Comparison of ENCODE assay signal across 28 cellular contexts in the genomic region with DNA sequence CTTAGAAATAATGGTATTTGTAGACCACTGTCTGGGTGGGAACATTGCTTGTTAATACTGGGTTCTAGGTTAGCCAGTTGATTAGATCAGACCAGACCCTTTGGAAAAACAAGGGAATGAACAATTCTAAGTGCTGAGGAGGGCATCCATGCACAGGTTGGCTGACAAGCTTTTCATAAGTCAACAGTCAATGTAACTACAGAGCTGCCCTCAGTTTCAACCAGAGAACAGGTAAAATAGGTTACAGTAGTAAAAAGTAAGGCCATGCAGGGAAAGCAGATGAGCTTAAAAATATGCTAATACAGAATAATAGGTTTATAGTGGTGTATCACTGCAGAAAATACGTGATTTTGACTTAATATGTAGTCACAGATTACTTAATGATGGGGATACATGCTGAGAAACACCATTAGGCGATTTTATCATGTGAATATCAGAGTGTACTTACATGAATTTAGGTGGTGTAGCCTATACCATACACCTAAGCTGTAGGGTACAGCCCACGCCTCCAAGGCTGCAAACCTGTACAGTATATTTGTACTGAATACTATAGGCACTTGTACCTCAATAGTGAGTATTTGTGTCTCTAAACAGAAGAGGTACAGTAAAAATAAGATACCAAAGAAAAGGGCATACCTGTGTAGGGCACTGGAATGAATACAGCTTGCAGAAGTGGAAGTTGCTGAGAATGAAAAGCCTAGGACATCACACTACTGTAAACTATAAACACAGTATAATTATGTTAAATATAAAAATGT. TPM values are rescaled to one million over a fixed set of nuclear protein-coding genes. Genes with fewer than 3 reads are reported as not detected.
DNase-seq lines count a peak whose midpoint lies in the region; ATAC-seq and TF ChIP-seq lines count a peak whose summit lies in the region.
"Had no signal": no experiment of that assay in that cellular context is flagged by ENCODE, and none has a peak within 500 bp of the region (broad histone marks: within the 10 kb centered on the region; RNA-seq: fewer than 3 reads in every experiment).

No MANE protein-coding gene starts in this region.

- peaks cover under 1% of the 10 kb centered on the region for H3K4me1 ChIP-seq in effector memory CD4-positive, alpha-beta T cell (ENCODE audit: control insufficient read depth, insufficient read depth, low read length, poor library complexity, severe bottlenecking)
- H3K4me1 ChIP-seq: prostate gland had no signal

- peak overlapping the region; percentile 49 for H3K27ac Mint-ChIP-seq in activated T-cell treated with anti-CD3 and anti-CD28 coated beads, Interleukin-2, amount 50 U/mL, for 24 hours
- peak overlapping the region; percentile 36; the same call in 1 of the 2 replicates for H3K27ac Mint-ChIP-seq in HFFc6
- H3K27ac Mint-ChIP-seq in activated T-cell treated with anti-CD3 and anti-CD28 coated beads, Interleukin-2, amount 50 U/mL, for 72 hours = peak overlapping the region; percentile 50
- H3K27ac Mint-ChIP-seq in stimulated activated naive B cell treated with anti-CD40 and anti-IgM and Interleukin-4, amounts not matched to agents 10 μg/mL and 1 μg/mL and 100 μg/mL, for 72 hours = no peak overlapping the region
- H3K27ac Mint-ChIP-seq: T-helper 1 cell treated with Interleukin-12 subunit alpha and Interleukin-12 subunit beta and Interleukin-4 antibody, amounts not matched to agents 30 μg/mL and 1 μg/mL, for 36 hours had no signal

- H3K27ac ChIP-seq in effector memory CD4-positive, alpha-beta T cell (ENCODE audit: insufficient read depth, low read length, poor library complexity, severe bottlenecking) = no peak overlapping the region
- H3K27ac ChIP-seq: BLaER1 treated with 17β-estradiol and CSF1 and Interleukin-3, amounts not matched to agents 10 nM and 100 nM; body of pancreas; dorsolateral prefrontal cortex; GM23248; HL-60; prostate gland; sigmoid colon; thoracic aorta had no signal

- ATAC-seq in activated T-cell treated with anti-CD3 and anti-CD28 coated beads, Interleukin-2, amount 50 U/mL, for 72 hours (replicated peaks in 1 of 2) = no peak
- ATAC-seq in stimulated activated naive B cell treated with anti-CD40 and anti-IgM and Interleukin-4, amounts not matched to agents 10 μg/mL and 1 μg/mL and 100 μg/mL, for 72 hours (replicated peaks) = no peak
- ATAC-seq in GM19467 (IDR thresholded peaks at IDR 0.05; ENCODE audit: unreplicated experiment) = no peak
- ATAC-seq: body of pancreas, left ventricle myocardium superior had no signal

- no peaks in the 10 kb centered on the region for H3K27me3 ChIP-seq in effector memory CD4-positive, alpha-beta T cell (replicated peaks; ENCODE audit: control insufficient read depth, insufficient read depth, low read length, poor library complexity, severe bottlenecking)
- H3K27me3 ChIP-seq: BLaER1 treated with 17β-estradiol and CSF1 and Interleukin-3, amounts not matched to agents 10 nM and 100 nM; body of pancreas; dorsolateral prefrontal cortex; sigmoid colon had no signal

- H3K9me3 ChIP-seq in effector memory CD4-positive, alpha-beta T cell (ENCODE audit: control insufficient read depth, low read length) = no peaks in the 10 kb centered on the region
- H3K9me3 ChIP-seq: BLaER1 treated with 17β-estradiol and CSF1 and Interleukin-3, amounts not matched to agents 10 nM and 100 nM; body of pancreas; prostate gland; sigmoid colon; thoracic aorta had no signal

- H3K4me3 Mint-ChIP-seq in activated T-cell treated with anti-CD3 and anti-CD28 coated beads, Interleukin-2, amount 50 U/mL, for 24 hours = no peak overlapping the region
- H3K4me3 Mint-ChIP-seq in HFFc6 = peak overlapping the region; percentile 20; the same call in 1 of the 2 replicates
- no peak overlapping the region for H3K4me3 Mint-ChIP-seq in activated T-cell treated with anti-CD3 and anti-CD28 coated beads, Interleukin-2, amount 50 U/mL, for 72 hours
- no peak overlapping the region for H3K4me3 Mint-ChIP-seq in stimulated activated naive B cell treated with anti-CD40 and anti-IgM and Interleukin-4, amounts not matched to agents 10 μg/mL and 1 μg/mL and 100 μg/mL, for 72 hours
- H3K4me3 Mint-ChIP-seq: mesothelial cell of epicardium; T-helper 1 cell treated with Interleukin-12 subunit alpha and Interleukin-12 subunit beta and Interleukin-4 antibody, amounts not matched to agents 30 μg/mL and 1 μg/mL, for 36 hours had no signal

- peaks cover 36% of the 10 kb centered on the region for H3K36me3 ChIP-seq in effector memory CD4-positive, alpha-beta T cell (ENCODE audit: control insufficient read depth, insufficient read depth, low read length)
- H3K36me3 ChIP-seq: prostate gland had no signal

- no peak overlapping the region for H3K4me3 ChIP-seq in effector memory CD4-positive, alpha-beta T cell (ENCODE audit: insufficient read depth, low read depth, low read length, poor library complexity, severe bottlenecking)
- H3K4me3 ChIP-seq: BLaER1 treated with 17β-estradiol and CSF1 and Interleukin-3, amounts not matched to agents 10 nM and 100 nM; body of pancreas; dorsolateral prefrontal cortex; GM23248; prostate gland; sigmoid colon; thoracic aorta had no signal

- DNase-seq in activated T-cell treated with anti-CD3 and anti-CD28 coated beads, Interleukin-2, amount 50 U/mL, for 24 hours = peak; percentile 17
- no peak for DNase-seq in activated T-cell treated with anti-CD3 and anti-CD28 coated beads, Interleukin-2, amount 50 U/mL, for 1 hour
- DNase-seq in HFFc6 = no peak
- no peak for DNase-seq in activated T-cell treated with anti-CD3 and anti-CD28 coated beads, Interleukin-2, amount 50 U/mL, for 72 hours
- peak; percentile 27 for DNase-seq in stimulated activated CD8-positive, alpha-beta memory T cell treated with anti-CD3 and anti-CD28 coated beads, Interleukin-4, amount 100 ng/mL, for 48 hours
- no peak for DNase-seq in effector memory CD4-positive, alpha-beta T cell
- no peak for DNase-seq in stimulated activated naive B cell treated with anti-CD40 and anti-IgM and Interleukin-4, amounts not matched to agents 10 μg/mL and 1 μg/mL and 100 μg/mL, for 72 hours
- DNase-seq: body of pancreas; cerebellar nuclear complex; COR-L47; dorsolateral prefrontal cortex; GM23248; Kasumi-1; left ventricle myocardium superior; naive B cell; NCI-H510A treated with DMSO at 0.1 percent for 48 hours; RPMI8226; sigmoid colon; stimulated activated CD4-positive, alpha-beta T cell treated with anti-CD3 and anti-CD28 coated beads, Interleukin-4, amount 100 ng/mL, for 24 hours; stimulated activated naive CD4-positive, alpha-beta T cell had no signal

- H3K4me1 Mint-ChIP-seq in activated T-cell treated with anti-CD3 and anti-CD28 coated beads, Interleukin-2, amount 50 U/mL, for 24 hours (ENCODE audit: low read depth) = peaks cover 17% of the 10 kb centered on the region
- peaks cover 33% of the 10 kb centered on the region for H3K4me1 Mint-ChIP-seq in HFFc6 (ENCODE audit: low read depth)
- peaks cover 10% of the 10 kb centered on the region for H3K4me1 Mint-ChIP-seq in activated T-cell treated with anti-CD3 and anti-CD28 coated beads, Interleukin-2, amount 50 U/mL, for 72 hours (ENCODE audit: low read depth)
- H3K4me1 Mint-ChIP-seq in stimulated activated naive B cell treated with anti-CD40 and anti-IgM and Interleukin-4, amounts not matched to agents 10 μg/mL and 1 μg/mL and 100 μg/mL, for 72 hours = peaks cover 0 to 7% of the 10 kb centered on the region in 2 donors

- TF ChIP-seq CTCF in HFFc6 (IDR thresholded peaks at IDR 0.05) = no peak

- peaks cover 59% of the 10 kb centered on the region for H3K36me3 Mint-ChIP-seq in activated T-cell treated with anti-CD3 and anti-CD28 coated beads, Interleukin-2, amount 50 U/mL, for 24 hours (ENCODE audit: low read depth)
- H3K36me3 Mint-ChIP-seq in HFFc6 (ENCODE audit: low read depth) = peaks cover 36% of the 10 kb centered on the region
- H3K36me3 Mint-ChIP-seq in activated T-cell treated with anti-CD3 and anti-CD28 coated beads, Interleukin-2, amount 50 U/mL, for 72 hours (ENCODE audit: insufficient read depth in 2 of 2) = peaks cover 3 to 27% of the 10 kb centered on the region in 2 donors
- H3K36me3 Mint-ChIP-seq in stimulated activated naive B cell treated with anti-CD40 and anti-IgM and Interleukin-4, amounts not matched to agents 10 μg/mL and 1 μg/mL and 100 μg/mL, for 72 hours = peaks cover 20 to 42% of the 10 kb centered on the region in 2 donors

- peaks cover under 1% of the 10 kb centered on the region for H3K27me3 Mint-ChIP-seq in activated T-cell treated with anti-CD3 and anti-CD28 coated beads, Interleukin-2, amount 50 U/mL, for 24 hours
- peaks cover 5% of the 10 kb centered on the region for H3K27me3 Mint-ChIP-seq in HFFc6 (ENCODE audit: insufficient read depth)
- no peaks in the 10 kb centered on the region for H3K27me3 Mint-ChIP-seq in activated T-cell treated with anti-CD3 and anti-CD28 coated beads, Interleukin-2, amount 50 U/mL, for 72 hours (ENCODE audit: low read depth)
- H3K27me3 Mint-ChIP-seq in stimulated activated naive B cell treated with anti-CD40 and anti-IgM and Interleukin-4, amounts not matched to agents 10 μg/mL and 1 μg/mL and 100 μg/mL, for 72 hours = no peaks in the 10 kb centered on the region
- H3K27me3 Mint-ChIP-seq: naive B cell had no signal

- H3K9me3 Mint-ChIP-seq in activated T-cell treated with anti-CD3 and anti-CD28 coated beads, Interleukin-2, amount 50 U/mL, for 24 hours = no peaks in the 10 kb centered on the region
- no peaks in the 10 kb centered on the region for H3K9me3 Mint-ChIP-seq in HFFc6
- H3K9me3 Mint-ChIP-seq in activated T-cell treated with anti-CD3 and anti-CD28 coated beads, Interleukin-2, amount 50 U/mL, for 72 hours = no peaks in the 10 kb centered on the region
- no peaks in the 10 kb centered on the region for H3K9me3 Mint-ChIP-seq in stimulated activated naive B cell treated with anti-CD40 and anti-IgM and Interleukin-4, amounts not matched to agents 10 μg/mL and 1 μg/mL and 100 μg/mL, for 72 hours
- H3K9me3 Mint-ChIP-seq: mesothelial cell of epicardium; naive B cell; T-helper 1 cell treated with Interleukin-12 subunit alpha and Interleukin-12 subunit beta and Interleukin-4 antibody, amounts not matched to agents 30 μg/mL and 1 μg/mL, for 36 hours had no signal

RNA-seq across cellular contexts. Expression of gene FGF18, which starts 6.1 kb away (rescaled TPM):
- under 1 TPM in 2 of 6 experiments, not detected in 4; 0.16 to 0.17 TPM for total RNA-seq in HFFc6 (2021; fragmentation: NEBNext Ultra II Directional; extraction: Animal tissue kit (Norgen Biotek cat#: 25700))
- total RNA-seq in activated T-cell treated with anti-CD3 and anti-CD28 coated beads, Interleukin-2, amount 50 U/mL, for 72 hours = under 1 TPM; 0.12 to 0.17 TPM
- total RNA-seq: body of pancreas, GM23248, SK-MEL-5 had no signal

RNA-seq across cellular contexts. Expression of gene NPM1, which starts 25.7 kb away (rescaled TPM):
- total RNA-seq in HFFc6 (2021; fragmentation: NEBNext Ultra II Directional; extraction: Animal tissue kit (Norgen Biotek cat#: 25700)) = 1,000 to 10,000 TPM; 1,557 to 2,328 (median 1,897) TPM
- 1,000 to 10,000 TPM; 2,044 to 2,227 TPM for total RNA-seq in activated T-cell treated with anti-CD3 and anti-CD28 coated beads, Interleukin-2, amount 50 U/mL, for 72 hours

Comparison
In these comparisons a context has a peak if more than half of its experiments do, and no peak if none do; other contexts are left out.
1. DNase-seq: peak in activated T-cell treated with anti-CD3 and anti-CD28 coated beads, Interleukin-2, amount 50 U/mL, for 24 hours (single experiment) and stimulated activated CD8-positive, alpha-beta memory T cell treated with anti-CD3 and anti-CD28 coated beads, Interleukin-4, amount 100 ng/mL, for 48 hours (single experiment); none in activated T-cell treated with anti-CD3 and anti-CD28 coated beads, Interleukin-2, amount 50 U/mL, for 1 hour (single experiment), HFFc6 (single experiment), activated T-cell treated with anti-CD3 and anti-CD28 coated beads, Interleukin-2, amount 50 U/mL, for 72 hours (0 of 2), effector memory CD4-positive, alpha-beta T cell (0 of 3) and stimulated activated naive B cell treated with anti-CD40 and anti-IgM and Interleukin-4, amounts not matched to agents 10 μg/mL and 1 μg/mL and 100 μg/mL, for 72 hours (single experiment).